Comparison of ENCODE assay signal across 8 cellular contexts in the genomic region with DNA sequence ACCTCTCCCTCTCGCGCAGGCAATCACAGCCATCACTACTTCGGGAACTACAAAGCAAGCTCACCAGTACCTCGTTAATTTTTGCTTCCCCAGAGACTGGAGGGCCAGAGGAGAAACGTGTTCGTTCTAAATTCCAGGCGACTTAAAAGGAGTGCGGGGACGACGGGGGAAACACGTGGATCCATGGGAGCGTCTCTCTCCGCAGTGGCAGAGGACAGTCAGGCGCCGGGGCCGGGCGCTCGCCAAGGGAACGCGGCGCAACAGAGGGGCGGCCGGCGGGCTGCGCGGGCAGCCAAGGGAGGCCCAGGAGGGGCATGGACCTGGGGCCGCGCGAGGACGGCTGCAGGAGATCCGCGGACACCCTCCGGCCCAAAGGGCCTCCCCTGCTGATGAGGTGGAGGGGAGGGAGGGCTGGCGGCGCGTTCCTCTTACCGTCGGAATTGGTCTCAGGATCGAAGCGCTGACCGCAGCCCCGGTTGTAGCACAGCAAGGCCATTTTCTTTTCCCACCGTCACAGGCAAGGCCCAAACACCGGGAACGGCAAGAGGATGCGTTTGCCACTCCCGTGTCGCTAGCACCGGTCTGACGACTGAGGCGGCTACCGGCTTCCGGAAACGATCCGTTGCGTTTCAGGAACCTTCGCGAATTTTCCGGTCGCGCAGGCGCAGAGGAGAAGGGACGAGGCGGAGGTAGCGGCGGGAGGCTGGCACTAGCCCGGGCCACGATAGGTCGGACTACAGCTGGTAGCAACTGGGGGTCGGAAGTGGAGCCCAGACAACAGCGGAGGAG. TPM values are rescaled to one million over a fixed set of nuclear protein-coding genes. Genes with fewer than 3 reads are reported as not detected.
DNase-seq lines count a peak whose midpoint lies in the region; ATAC-seq and TF ChIP-seq lines count a peak whose summit lies in the region.

A gene (minus strand): TSS at position 591 of the 789 bp plus-strand sequence. CDS start 95 bp downstream, at position 496.

- TF ChIP-seq CTCF in lung (IDR thresholded peaks at IDR 0.05; ENCODE audit: control extremely low read depth, extremely low read depth), result no peak

- WGBS in lung, 2 donors, result 0% methylated on average over 63 to 71 of the region's 71 CpGs

- peaks cover 57 to 69% (median 62%) of the 10 kb centered on the region in 3 donors for H3K4me1 Mint-ChIP-seq in CD8-positive, alpha-beta memory T cell

- peaks cover 0 to 1% of the 10 kb centered on the region in 2 donors for H3K27me3 Mint-ChIP-seq in CD8-positive, alpha-beta memory T cell

- no peaks in the 10 kb centered on the region for H3K9me3 Mint-ChIP-seq in CD8-positive, alpha-beta memory T cell

- DNase-seq in CD8-positive, alpha-beta memory T cell, result peak; percentile 88 to 92 (median 89)
- DNase-seq in HK-2 (ENCODE audit: unreplicated experiment) (peak; percentile 86), NK-92 (lab: John Stamatoyannopoulos, UW; ENCODE audit: unreplicated experiment) (peak; percentile 72), lung (ENCODE audit: low spot score) (peak; percentile 93)
- DNase-seq in activated CD8-positive, alpha-beta memory T cell treated with anti-CD3 and anti-CD28 coated beads for 1 hour (ENCODE audit: extremely low read depth in 1 of 2, low read depth in 1 of 2), result peak; percentile 81 to 93
- peak; percentile 88 for DNase-seq in effector CD8-positive, alpha-beta T cell (lab: John Stamatoyannopoulos, UW)
- DNase-seq in stimulated activated CD4-positive, alpha-beta T cell treated with anti-CD3 and anti-CD28 coated beads, TNF-alpha, amount 100 ng/mL, for 4 hours (ENCODE audit: low read depth in 3 of 3), result peak; percentile 89 to 92 (median 90)

- POLR2A ChIA-PET in CD8-positive, alpha-beta memory T cell (lab: Charles Lee), result no interaction called here

- peak within 1 kb of the TSS; percentile 81 to 99 (median 97) for H3K27ac Mint-ChIP-seq in CD8-positive, alpha-beta memory T cell

- ATAC-seq in GM19455 (IDR thresholded peaks at IDR 0.05; ENCODE audit: unreplicated experiment), result peak; percentile 93
- ATAC-seq in lung (ENCODE audit: insufficient read depth, low FRiP score), result peak; percentile 93

- H3K27ac ChIP-seq in CD8-positive, alpha-beta memory T cell (ENCODE audit: low read depth, low read length), result peak within 1 kb of the TSS; percentile 86
- H3K27ac ChIP-seq in lung (ENCODE audit: low read depth in 1 of 2, low read length in 1 of 2), result peak within 1 kb of the TSS; percentile 90 to 97

- H3K4me3 ChIP-seq in CD8-positive, alpha-beta memory T cell (ENCODE audit: low read length), result peak within 1 kb of the TSS; percentile 85
- peak within 1 kb of the TSS; percentile 94 for H3K4me3 ChIP-seq in lung

- peaks cover 40% of the 10 kb centered on the region for H3K4me1 ChIP-seq in CD8-positive, alpha-beta memory T cell (ENCODE audit: insufficient read depth, low read length)
- H3K4me1 ChIP-seq in lung (ENCODE audit: control insufficient read depth in 2 of 2, insufficient read depth in 2 of 2, low read length in 2 of 2), result peaks cover 0 to 18% of the 10 kb centered on the region in 2 donors

- no peaks in the 10 kb centered on the region for H3K27me3 ChIP-seq in CD8-positive, alpha-beta memory T cell (ENCODE audit: insufficient read depth, low read length, poor library complexity, severe bottlenecking)
- no peaks in the 10 kb centered on the region for H3K27me3 ChIP-seq in lung (ENCODE audit: control insufficient read depth, insufficient read depth)

- peak within 1 kb of the TSS; percentile 93 to 99 (median 99) for H3K4me3 Mint-ChIP-seq in CD8-positive, alpha-beta memory T cell

- no peaks in the 10 kb centered on the region for H3K36me3 ChIP-seq in CD8-positive, alpha-beta memory T cell (ENCODE audit: insufficient read depth, low read length)
- H3K36me3 ChIP-seq in lung (ENCODE audit: control insufficient read depth in 2 of 2, insufficient read depth in 2 of 2, low read length in 2 of 2), result no peaks in the 10 kb centered on the region

- no peaks in the 10 kb centered on the region for H3K9me3 ChIP-seq in CD8-positive, alpha-beta memory T cell (ENCODE audit: low read length)
- no peaks in the 10 kb centered on the region for H3K9me3 ChIP-seq in lung (ENCODE audit: control insufficient read depth in 2 of 2, insufficient read depth in 1 of 2, low read length in 1 of 2)

- CTCF ChIA-PET in CD8-positive, alpha-beta memory T cell (lab: Charles Lee), result interaction anchor here (0.9 kb wide), 1 partner anchor 10 kb away, joined by 3 read pairs; no protein-coding TSS in a partner anchor

- H3K36me3 Mint-ChIP-seq in CD8-positive, alpha-beta memory T cell, result peaks cover 0 to 17% (median 1%) of the 10 kb centered on the region in 3 donors

RNA-seq across cellular contexts. Expression of the gene that starts here (rescaled TPM):
- 100 to 1,000 TPM; 115 to 121 TPM for total RNA-seq in CD8-positive, alpha-beta memory T cell
- 31.9 TPM for polyA plus RNA-seq in CD8-positive, alpha-beta memory T cell
- 10 to 100 TPM; 23.3 to 80.4 TPM for total RNA-seq in lung
- 10 to 100 TPM; 20.4 to 22.0 TPM for polyA plus RNA-seq in lung

Comparison
In these comparisons a context has a peak if more than half of its experiments do, and no peak if none do; other contexts are left out.
1. Peak in every context shown above with its lines: DNase-seq, ATAC-seq, H3K4me3 ChIP-seq and H3K27ac ChIP-seq.